ENCODE assay signal across 8 cellular contexts in the genomic region with DNA sequence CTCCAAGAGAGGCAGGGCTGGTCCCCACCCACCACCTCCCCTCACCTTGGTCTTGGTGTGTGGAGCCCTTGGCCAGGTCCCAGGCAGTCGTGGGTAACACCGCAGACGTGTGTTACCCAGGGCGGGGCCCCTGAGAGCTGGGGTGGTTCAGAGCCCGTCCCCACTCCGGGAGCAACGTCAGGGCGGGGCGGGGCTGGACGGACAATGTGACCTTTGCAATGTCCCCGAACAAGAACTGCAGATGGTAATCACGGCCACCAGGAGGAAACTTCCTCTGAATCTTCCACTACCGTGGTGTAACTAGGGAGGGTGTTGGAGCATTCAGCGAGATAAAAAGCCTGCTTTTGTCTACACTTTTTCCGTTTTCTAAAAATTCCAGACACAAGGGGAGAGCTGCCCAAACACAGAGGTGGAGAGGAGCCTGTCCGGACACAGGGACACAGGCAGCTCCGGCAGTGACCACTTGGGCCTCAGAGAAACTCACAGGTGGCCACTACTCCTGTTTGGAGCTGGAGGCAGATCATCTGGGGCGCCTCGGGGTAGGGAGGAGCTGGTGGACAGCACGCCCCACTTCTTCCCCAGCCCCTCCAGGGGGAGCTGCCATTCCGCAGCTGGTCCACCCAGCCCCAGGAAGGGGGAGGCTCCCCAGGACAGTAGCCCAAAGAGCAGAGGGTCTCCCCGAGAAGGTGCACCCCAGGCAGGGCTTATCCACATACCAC. TPM values are rescaled to one million over a fixed set of nuclear protein-coding genes. Genes with fewer than 3 reads are reported as not detected.
DNase-seq lines count a peak whose midpoint lies in the region; ATAC-seq, FAIRE-seq and TF ChIP-seq lines count a peak whose summit lies in the region.

No MANE protein-coding gene starts in this region.

- H3K27me3 ChIP-seq in Peyer's patch = no peaks in the 10 kb centered on the region
- peaks cover 12% of the 10 kb centered on the region for H3K27me3 ChIP-seq in keratinocyte (ENCODE audit: control insufficient read depth, extremely low read depth, insufficient read depth, low read length)
- peaks cover 0 to 32% (median 0%) of the 10 kb centered on the region in 7 donors for H3K27me3 ChIP-seq in spleen (replicated peaks in 1 of 7)

- CTCF ChIA-PET in AG04449 (lab: Yijun Ruan, JAX) = interaction anchor here (0.6 to 3.0 kb wide), 11 partner anchors 12 to 175 kb away, joined by 3 to 17 read pairs (median 4); partner anchors contain the start of gene SLC38A10

- peak overlapping the region; percentile 33 for H2AFZ ChIP-seq in keratinocyte (ENCODE audit: control insufficient read depth, low read length)

- 11 to 30% (median 19%) methylated on average over 16 to 22 of the region's 22 CpGs for WGBS in spleen, 5 donors

- POLR2A ChIA-PET in AG04449 (lab: Yijun Ruan, JAX) = no interaction called here

- no peaks in the 10 kb centered on the region for H4K20me1 ChIP-seq in keratinocyte (ENCODE audit: control insufficient read depth, extremely low read depth, insufficient read depth, low read length)

- intact Hi-C loops in spleen (cut with DNase I; ENCODE audit: low total_unique reads) = no loop called here

- DNase-seq in AG04449 (ENCODE audit: low read depth, low spot score) (no peak), Peyer's patch (peak; percentile 43 to 97 (median 96)), cerebellar cortex (ENCODE audit: low spot score) (peak; percentile 67), keratinocyte (ENCODE audit: low read depth, low spot score) (no peak), spleen (peak; percentile 93), NCI-H1436 treated with DMSO at 0.1 percent for 48 hours (lab: John Stamatoyannopoulos, UW) (no peak)

- no peaks in the 10 kb centered on the region for H3K79me2 ChIP-seq in keratinocyte (ENCODE audit: control insufficient read depth, insufficient read depth, low read length)

- peak overlapping the region in 3 of 4 donors; percentile 69 to 93 (median 70) for H3K27ac ChIP-seq in Peyer's patch
- H3K27ac ChIP-seq in keratinocyte (ENCODE audit: control insufficient read depth, insufficient read depth, low read length) = no peak overlapping the region
- peak overlapping the region; percentile 57 to 86 (median 79) for H3K27ac ChIP-seq in spleen

- peak; percentile 47 to 91 for TF ChIP-seq POLR2A in Peyer's patch (IDR thresholded peaks at IDR 0.05)
- no peak for TF ChIP-seq POLR2A in spleen (IDR thresholded peaks at IDR 0.05)

- H3K36me3 ChIP-seq in Peyer's patch (no peaks in the 10 kb centered on the region), keratinocyte (ENCODE audit: control insufficient read depth in 2 of 2, extremely low read depth in 1 of 2, insufficient read depth in 2 of 2, low read length in 2 of 2) (no peaks in the 10 kb centered on the region), spleen (no peaks in the 10 kb centered on the region)

- H3K4me2 ChIP-seq in keratinocyte (ENCODE audit: control insufficient read depth, extremely low read depth, insufficient read depth, low read depth, low read length) = peak overlapping the region; percentile 72

- peak; percentile 60 for FAIRE-seq in keratinocyte (lab: Jason Lieb, UNC)

- TF ChIP-seq CTCF in AG04449 (IDR thresholded peaks at IDR 0.05; ENCODE audit: insufficient read depth, low read length, missing control alignments) = peak; percentile 64
- peak; percentile 20 for TF ChIP-seq CTCF in GM12873 (IDR thresholded peaks at IDR 0.05; ENCODE audit: insufficient read depth, low read depth, low read length, missing control alignments)
- TF ChIP-seq CTCF in Peyer's patch (IDR thresholded peaks at IDR 0.05) = peak in 4 of 6 experiments; percentile 48 to 90 (median 84)
- peak; percentile 12 to 59 (median 40) for TF ChIP-seq CTCF in keratinocyte (optimal IDR thresholded peaks at IDR 0.05 in 1 of 3, IDR thresholded peaks at IDR 0.05 in 1 of 3, conservative IDR thresholded peaks at IDR 0.05 in 1 of 3; ENCODE audit: extremely low read depth in 1 of 3, insufficient read depth in 2 of 3, low read length in 3 of 3)
- TF ChIP-seq CTCF in spleen (IDR thresholded peaks at IDR 0.05 in 8 of 11, conservative IDR thresholded peaks at IDR 0.05 in 3 of 11) = peak; percentile 19 to 83 (median 59)

- peaks cover 0 to 19% (median 3%) of the 10 kb centered on the region in 4 donors for H3K4me1 ChIP-seq in Peyer's patch
- H3K4me1 ChIP-seq in keratinocyte (ENCODE audit: control insufficient read depth, extremely low read depth, insufficient read depth, low read length) = peaks cover 18% of the 10 kb centered on the region
- H3K4me1 ChIP-seq in spleen = peaks cover 13 to 79% (median 43%) of the 10 kb centered on the region in 6 donors

- H3K9me1 ChIP-seq in keratinocyte (ENCODE audit: control insufficient read depth, extremely low read depth, insufficient read depth, low read length) = no peaks in the 10 kb centered on the region

- H3K9me3 ChIP-seq in Peyer's patch = no peaks in the 10 kb centered on the region
- H3K9me3 ChIP-seq in keratinocyte (ENCODE audit: control insufficient read depth, low read depth, low read length) = no peaks in the 10 kb centered on the region
- no peaks in the 10 kb centered on the region for H3K9me3 ChIP-seq in spleen

- dilution Hi-C loops in keratinocyte (cut with MboI; ENCODE audit: extremely low pct_ligation_motif_present, low sequenced_read_pairs) = no loop called here

- H3K4me3 ChIP-seq in AG04449 (ENCODE audit: low read depth, low read length) (no peak overlapping the region), Peyer's patch (peak overlapping the region in 3 of 4 donors; percentile 16 to 57 (median 51)), keratinocyte (ENCODE audit: control insufficient read depth in 2 of 3, extremely low read depth in 1 of 3, insufficient read depth in 2 of 3, low read depth in 1 of 3, low read length in 3 of 3) (peak overlapping the region in 1 of 3 experiments; percentile 29), spleen (peak overlapping the region; percentile 10 to 61 (median 28))

- ATAC-seq in GM18519 (IDR thresholded peaks at IDR 0.05; ENCODE audit: low FRiP score, unreplicated experiment) = no peak

- H3K9ac ChIP-seq in keratinocyte (ENCODE audit: control insufficient read depth, extremely low read depth, insufficient read depth, low read length) = peak overlapping the region; percentile 42

RNA-seq across cellular contexts. Expression of gene SLC38A10, which starts 14.2 kb away (rescaled TPM):
- 100 to 1,000 TPM; 126 to 206 (median 169) TPM for total RNA-seq in Peyer's patch
- polyA plus RNA-seq in keratinocyte = 16.8 to 21.2 TPM (median 20.9 TPM) in 3 replicates
- polyA plus RNA-seq in keratinocyte (2011; ENCODE audit: low read depth) = 10.1 TPM
- 7.3 and 14.6 TPM in 2 replicates for polyA plus RNA-seq in keratinocyte (2011; cell fraction: cytosol; rRNA removed)
- polyA plus RNA-seq in keratinocyte (2011; cell fraction: nucleus; rRNA removed) = 61.8 and 98.8 TPM in 2 replicates
- 17.6 and 29.3 TPM in 2 replicates for polyA plus RNA-seq in keratinocyte (2012; ENCODE audit: low replicate concordance)
- polyA minus RNA-seq in keratinocyte = 33.0 to 40.6 TPM (median 39.1 TPM) in 3 replicates
- polyA minus RNA-seq in keratinocyte (2011; cell fraction: cytosol; rRNA and poly(A)+ RNA removed) = 51.6 TPM
- polyA minus RNA-seq in keratinocyte (2011; cell fraction: nucleus; rRNA and poly(A)+ RNA removed) = 72.5 and 76.3 TPM in 2 replicates
- 100 to 1,000 TPM in 1 of 7 donors, 10 to 100 TPM in 6; 82.8 to 112 (median 95.0) TPM for total RNA-seq in spleen
- polyA plus RNA-seq in spleen = 10 to 100 TPM; 54.9 to 85.1 (median 71.4) TPM

Comparison
In these comparisons a context has a peak if more than half of its experiments do, and no peak if none do; other contexts are left out.
1. DNase-seq: peak in Peyer's patch (3 of 3), cerebellar cortex (single experiment) and spleen (single experiment); none in AG04449 (single experiment), keratinocyte (single experiment) and NCI-H1436 treated with DMSO at 0.1 percent for 48 hours (single experiment).
2. CTCF ChIP-seq: peak in every context shown above with its lines; median percentile 84 in Peyer's patch; 64 in AG04449; 59 in spleen; 40 in keratinocyte; 20 in GM12873.
3. POLR2A ChIP-seq: peak in Peyer's patch (2 of 2); none in spleen (0 of 3).